ENCODE assay signal across 20 cellular contexts in the genomic region with DNA sequence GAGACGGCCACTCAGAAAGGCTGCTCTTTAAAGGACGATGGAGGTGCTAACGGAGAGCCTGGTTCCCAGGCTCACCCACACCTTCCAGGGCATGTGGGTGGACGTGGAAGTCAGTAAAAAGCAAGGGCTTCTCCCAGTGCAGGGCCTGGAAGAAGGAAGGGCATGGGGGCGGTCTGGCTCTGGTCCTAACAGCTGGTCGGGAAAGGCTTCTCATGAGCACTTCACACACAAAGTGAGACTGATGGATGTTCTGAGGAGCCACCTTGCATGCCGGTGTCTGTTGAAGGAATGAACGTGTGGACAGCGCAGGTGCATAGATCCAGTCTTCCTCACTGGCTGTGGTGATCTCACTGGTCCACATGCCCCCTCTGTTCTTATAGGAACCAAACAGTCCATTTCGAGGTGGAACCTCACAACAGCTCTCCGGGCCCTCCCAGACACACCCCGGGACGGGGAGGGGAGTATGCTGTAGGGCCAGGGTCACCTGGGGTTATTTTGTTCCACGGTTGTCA.
"Had no signal": no experiment of that assay in that cellular context is flagged by ENCODE, and none has a peak within 500 bp of the region (broad histone marks: within the 10 kb centered on the region; RNA-seq: fewer than 3 reads in every experiment).

No MANE protein-coding gene starts in this region.

- H3K4me1 ChIP-seq: breast epithelium, Peyer's patch had no signal

- H3K36me3 ChIP-seq: breast epithelium, Peyer's patch had no signal

- H3K9me3 Mint-ChIP-seq: activated naive CD4-positive, alpha-beta T cell treated with anti-CD3 and anti-CD28 coated beads, Interleukin-2, amount 50 U/mL, for 24 hours; T-helper 1 cell treated with Interleukin-12 subunit alpha and Interleukin-12 subunit beta and Interleukin-4 antibody, amounts not matched to agents 30 μg/mL and 1 μg/mL, for 36 hours; WTC11 had no signal

- H3K4me3 ChIP-seq: breast epithelium, Peyer's patch had no signal

- H3K27ac Mint-ChIP-seq: activated CD8-positive, alpha-beta T cell treated with anti-CD3 and anti-CD28 coated beads, Interleukin-2, amount 10 ng/mL, durations not matched to agents 7 days and 5 days; activated naive CD4-positive, alpha-beta T cell treated with anti-CD3 and anti-CD28 coated beads, Interleukin-2, amount 50 U/mL, for 24 hours; T-helper 1 cell treated with Interleukin-12 subunit alpha and Interleukin-12 subunit beta and Interleukin-4 antibody, amounts not matched to agents 30 μg/mL and 1 μg/mL, for 36 hours; WTC11 had no signal

- H3K4me1 Mint-ChIP-seq: activated naive CD4-positive, alpha-beta T cell treated with anti-CD3 and anti-CD28 coated beads, Interleukin-2, amount 50 U/mL, for 24 hours had no signal

- H3K9me3 ChIP-seq: breast epithelium, Peyer's patch had no signal

- H3K27me3 ChIP-seq: breast epithelium, Peyer's patch had no signal

- H3K36me3 Mint-ChIP-seq: activated naive CD4-positive, alpha-beta T cell treated with anti-CD3 and anti-CD28 coated beads, Interleukin-2, amount 50 U/mL, for 24 hours; WTC11 had no signal

- ATAC-seq: activated CD8-positive, alpha-beta T cell treated with anti-CD3 and anti-CD28 coated beads, Interleukin-2, amount 10 ng/mL, durations not matched to agents 7 days and 5 days; WTC11 had no signal

- H3K4me3 Mint-ChIP-seq: activated CD8-positive, alpha-beta T cell treated with anti-CD3 and anti-CD28 coated beads, Interleukin-2, amount 10 ng/mL, durations not matched to agents 7 days and 5 days; activated naive CD4-positive, alpha-beta T cell treated with anti-CD3 and anti-CD28 coated beads, Interleukin-2, amount 50 U/mL, for 24 hours; T-helper 1 cell treated with Interleukin-12 subunit alpha and Interleukin-12 subunit beta and Interleukin-4 antibody, amounts not matched to agents 30 μg/mL and 1 μg/mL, for 36 hours; WTC11 had no signal

- DNase-seq: activated CD4-positive, alpha-beta T cell treated with anti-CD3 and anti-CD28 coated beads for 48 hours; activated CD4-positive, alpha-beta T cell treated with anti-CD3 and anti-CD28 coated beads, Interleukin-2, amount 50 U/mL, for 4 hours; activated CD4-positive, CD25-positive, alpha-beta regulatory T cell treated with anti-CD3 and anti-CD28 coated beads, Interleukin-2, amount 50 U/mL, for 72 hours; activated CD8-positive, alpha-beta memory T cell treated with anti-CD3 and anti-CD28 coated beads, Interleukin-2, amount 50 U/mL, for 48 hours; activated CD8-positive, alpha-beta T cell treated with anti-CD3 and anti-CD28 coated beads, Interleukin-2, amount 10 ng/mL, durations not matched to agents 7 days and 5 days; activated naive CD4-positive, alpha-beta T cell; activated T-cell treated with anti-CD3 and anti-CD28 coated beads, Interleukin-2, amount 50 U/mL, for 1 hour; aorta; Kasumi-1; KBM-7; NCI-H2029 treated with DMSO at 0.1 percent for 48 hours; NCI-H446; NCI-H524; Peyer's patch; SHP77; T-helper 9 cell had no signal

- H3K27ac ChIP-seq: breast epithelium, Peyer's patch had no signal

- H3K27me3 Mint-ChIP-seq: activated naive CD4-positive, alpha-beta T cell treated with anti-CD3 and anti-CD28 coated beads, Interleukin-2, amount 50 U/mL, for 24 hours had no signal
